ENCODE assay signal across 8 cellular contexts in the genomic region with DNA sequence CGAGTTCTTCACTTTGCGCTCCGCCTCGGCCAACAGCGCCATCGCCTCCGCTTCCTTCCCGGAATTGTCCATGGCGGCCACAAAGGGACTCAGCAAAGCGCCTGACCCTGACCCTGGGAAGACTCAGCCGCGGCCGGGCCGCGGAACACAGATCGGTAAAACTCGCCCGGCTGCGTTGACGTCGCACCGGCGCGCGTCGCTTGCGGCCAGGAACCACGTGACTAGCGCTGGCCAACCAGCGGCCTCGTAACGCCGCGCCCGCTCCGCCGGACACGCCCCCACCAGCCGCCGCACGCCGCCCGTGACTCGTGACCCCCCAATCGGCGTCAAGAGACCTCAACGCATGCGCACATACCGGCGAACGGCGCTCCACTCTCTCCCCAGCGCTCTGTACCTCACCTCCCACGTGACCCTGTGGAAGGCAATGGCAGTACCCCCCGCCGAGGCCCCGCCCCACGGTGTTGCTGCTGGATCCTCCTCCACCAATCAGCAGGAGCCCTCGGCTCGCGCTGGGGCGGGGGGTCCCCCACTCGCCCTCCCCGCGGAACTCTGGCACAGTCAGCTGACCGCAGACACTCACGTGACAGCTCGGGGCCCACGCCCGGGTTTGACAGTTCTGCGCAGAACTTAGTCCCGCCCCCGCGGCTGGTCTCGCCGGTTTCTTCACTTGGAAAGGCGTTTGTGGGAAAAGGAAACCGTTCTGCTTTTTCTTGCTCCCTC. TPM values are rescaled to one million over a fixed set of nuclear protein-coding genes. Genes with fewer than 3 reads are reported as not detected.
A peak's percentile ranks its signal among the peaks of the same experiment; 100 is the strongest.
DNase-seq lines count a peak whose midpoint lies in the region; ATAC-seq and TF ChIP-seq lines count a peak whose summit lies in the region.

A gene (minus strand): TSS at position 195 of the 720 bp plus-strand sequence. CDS start 123 bp downstream, at position 72.

- H3K36me3 ChIP-seq in suprapubic skin = no peaks in the 10 kb centered on the region

- H3K9me3 Mint-ChIP-seq in activated naive CD4-positive, alpha-beta T cell treated with anti-CD3 and anti-CD28 coated beads, Interleukin-2, amount 50 U/mL, for 72 hours = no peaks in the 10 kb centered on the region

- peak within 1 kb of the TSS; percentile 80 for H3K4me3 ChIP-seq in GM08714 (ENCODE audit: low read length)
- H3K4me3 ChIP-seq in suprapubic skin = peak within 1 kb of the TSS; percentile 96

- DNase-seq in NCI-H1092 treated with DMSO at 0.1 percent for 48 hours (lab: John Stamatoyannopoulos, UW) (peak; percentile 100), SKM-1 (lab: John Stamatoyannopoulos, UW; ENCODE audit: unreplicated experiment) (peak; percentile 85), globus pallidus (ENCODE audit: low spot score) (peak; percentile 100), nucleus accumbens (lab: John Stamatoyannopoulos, UW) (peak; percentile 97 to 100 (median 100)), suprapubic skin (ENCODE audit: low spot score in 2 of 2) (peak; percentile 100)
- peak; percentile 100 for DNase-seq in activated naive CD4-positive, alpha-beta T cell treated with anti-CD3 and anti-CD28 coated beads, Interleukin-2, amount 50 U/mL, for 72 hours (ENCODE audit: low spot score in 2 of 2)

- peak; percentile 43 to 96 for TF ChIP-seq POLR2A in suprapubic skin (IDR thresholded peaks at IDR 0.05)

- H3K27me3 ChIP-seq in suprapubic skin = no peaks in the 10 kb centered on the region

- peak within 1 kb of the TSS; percentile 100 for H3K27ac Mint-ChIP-seq in activated naive CD4-positive, alpha-beta T cell treated with anti-CD3 and anti-CD28 coated beads, Interleukin-2, amount 50 U/mL, for 72 hours

- peak within 1 kb of the TSS; percentile 94 for H3K27ac ChIP-seq in suprapubic skin

- peaks cover 10 to 12% of the 10 kb centered on the region in 2 donors for H3K36me3 Mint-ChIP-seq in activated naive CD4-positive, alpha-beta T cell treated with anti-CD3 and anti-CD28 coated beads, Interleukin-2, amount 50 U/mL, for 72 hours

- ATAC-seq in HG02610 (IDR thresholded peaks at IDR 0.05; ENCODE audit: unreplicated experiment) = peak; percentile 82
- ATAC-seq in activated naive CD4-positive, alpha-beta T cell treated with anti-CD3 and anti-CD28 coated beads, Interleukin-2, amount 50 U/mL, for 72 hours = peak; percentile 95 to 96

- under 1% methylated on average over 38 of the region's 78 CpGs for WGBS in suprapubic skin

- TF ChIP-seq EP300 in suprapubic skin (IDR thresholded peaks at IDR 0.05) = peak; percentile 21

- H3K4me1 ChIP-seq in suprapubic skin = peaks cover 47% of the 10 kb centered on the region

- no peak for TF ChIP-seq CTCF in suprapubic skin (IDR thresholded peaks at IDR 0.05)

- H3K9me3 ChIP-seq in suprapubic skin = no peaks in the 10 kb centered on the region

RNA-seq across cellular contexts. Expression of the gene that starts here (rescaled TPM):
- total RNA-seq in activated naive CD4-positive, alpha-beta T cell treated with anti-CD3 and anti-CD28 coated beads, Interleukin-2, amount 50 U/mL, for 72 hours = 10 to 100 TPM; 69.7 to 78.5 TPM
- 100 to 1,000 TPM; 170 to 232 (median 193) TPM for total RNA-seq in suprapubic skin

Comparison
In these comparisons a context has a peak if more than half of its experiments do, and no peak if none do; other contexts are left out.
1. Peak in every context shown above with its lines: DNase-seq, ATAC-seq, H3K4me3 ChIP-seq and H3K27ac ChIP-seq.